Comparison of ENCODE assay signal across 30 cellular contexts in the genomic region with DNA sequence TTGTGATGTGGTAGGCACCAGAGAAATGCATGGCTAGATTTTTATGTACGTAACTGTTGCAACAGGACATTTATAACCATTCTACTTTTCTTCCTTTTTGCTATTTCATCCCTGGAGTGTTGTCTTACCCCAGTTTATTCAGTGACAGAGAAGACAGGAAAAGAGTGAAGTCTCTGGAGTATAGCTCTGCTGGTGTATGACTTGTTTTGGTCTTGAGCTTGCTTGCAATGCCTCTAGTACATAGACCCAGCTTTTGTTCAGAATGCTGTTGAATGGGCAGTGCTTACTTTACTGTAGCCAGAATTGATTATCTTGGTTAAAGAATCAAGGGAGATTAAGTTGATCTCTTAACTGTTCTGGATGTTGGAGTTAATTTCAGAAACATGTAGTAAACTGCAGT.
DNase-seq lines count a peak whose midpoint lies in the region; ATAC-seq and TF ChIP-seq lines count a peak whose summit lies in the region.
"Had no signal": no experiment of that assay in that cellular context is flagged by ENCODE, and none has a peak within 500 bp of the region (broad histone marks: within the 10 kb centered on the region; RNA-seq: fewer than 3 reads in every experiment).

No MANE protein-coding gene starts in this region.

- no peaks in the 10 kb centered on the region for H3K27me3 ChIP-seq in right atrium auricular region
- H3K27me3 ChIP-seq: esophagus muscularis mucosa, gastrocnemius medialis, ovary, right lobe of liver, upper lobe of left lung had no signal

- no peaks in the 10 kb centered on the region for H3K36me3 ChIP-seq in right atrium auricular region
- H3K36me3 ChIP-seq: esophagus muscularis mucosa, gastrocnemius medialis, ovary, right lobe of liver, upper lobe of left lung had no signal

- H3K4me1 ChIP-seq in right atrium auricular region: peaks cover 0 to 28% of the 10 kb centered on the region in 2 donors
- H3K4me1 ChIP-seq: gastrocnemius medialis, right lobe of liver, upper lobe of left lung had no signal

- no peak overlapping the region for H3K4me3 Mint-ChIP-seq in chondrocyte (ENCODE audit: unreplicated experiment)
- H3K4me3 Mint-ChIP-seq: activated CD4-positive, alpha-beta memory T cell treated with anti-CD3 and anti-CD28 coated beads for 36 hours; activated naive CD8-positive, alpha-beta T cell treated with anti-CD3 and anti-CD28 coated beads, Interleukin-2, amount 10 ng/mL, durations not matched to agents 7 days and 5 days had no signal

- no peak for DNase-seq in Right ventricle myocardium superior
- DNase-seq in right atrium auricular region (ENCODE audit: low spot score): no peak
- DNase-seq in NB4 (ENCODE audit: low read depth): peak; percentile 14
- no peak for DNase-seq in chondrocyte (ENCODE audit: low spot score)
- no peak for DNase-seq in sciatic nerve (ENCODE audit: low spot score)
- no peak for DNase-seq in glomerular visceral epithelial cell (ENCODE audit: extremely low spot score)
- no peak for DNase-seq in NK-92 treated with Interleukin-12 subunit alpha and Interleukin-12 subunit beta, amount 100 ng/mL, for 24 hours (lab: John Stamatoyannopoulos, UW)
- DNase-seq: 8988T; activated CD4-positive, alpha-beta memory T cell treated with anti-CD3 and anti-CD28 coated beads for 36 hours; activated effector memory CD4-positive, alpha-beta T cell treated with Interleukin-2 at 50 U/mL for 16 hours; activated naive CD8-positive, alpha-beta T cell treated with anti-CD3 and anti-CD28 coated beads, Interleukin-2, amount 10 ng/mL, durations not matched to agents 7 days and 5 days; COR-L47; DMS79 treated with DMSO at 0.1 percent for 48 hours; effector memory CD4-positive, alpha-beta T cell; gastrocnemius medialis; HCEC 1CT; KG1; mesenchymal stem cell; naive thymus-derived CD4-positive, alpha-beta T cell; NCI-H1092 treated with DMSO at 0.1 percent for 48 hours; NCI-H2029; NCI-H2227 treated with DMSO at 0.1 percent for 48 hours; ovary; PC-3; right lobe of liver; stimulated activated CD8-positive, alpha-beta memory T cell treated with anti-CD3 and anti-CD28 coated beads, Interleukin-4, amount 100 ng/mL, for 48 hours; T-helper 2 cell; upper lobe of left lung had no signal

- peaks cover 32% of the 10 kb centered on the region for H3K4me1 Mint-ChIP-seq in chondrocyte (ENCODE audit: low read depth)

- peak overlapping the region; percentile 42 for H3K27ac Mint-ChIP-seq in chondrocyte (ENCODE audit: unreplicated experiment)
- H3K27ac Mint-ChIP-seq: activated CD4-positive, alpha-beta memory T cell treated with anti-CD3 and anti-CD28 coated beads for 36 hours; activated naive CD8-positive, alpha-beta T cell treated with anti-CD3 and anti-CD28 coated beads, Interleukin-2, amount 10 ng/mL, durations not matched to agents 7 days and 5 days had no signal

- H3K36me3 Mint-ChIP-seq in chondrocyte (ENCODE audit: low read depth): no peaks in the 10 kb centered on the region

- ATAC-seq in Right ventricle myocardium superior (ENCODE audit: poor library complexity): peak; percentile 50
- peak; percentile 57 for ATAC-seq in sciatic nerve
- ATAC-seq in HG03432 (IDR thresholded peaks at IDR 0.05; ENCODE audit: unreplicated experiment): no peak
- ATAC-seq: gastrocnemius medialis; naive thymus-derived CD4-positive, alpha-beta T cell; PC-3; right lobe of liver had no signal

- no peak overlapping the region for H3K4me3 ChIP-seq in right atrium auricular region
- no peak overlapping the region for H3K4me3 ChIP-seq in NB4 (ENCODE audit: low read depth, low read length)
- H3K4me3 ChIP-seq: esophagus muscularis mucosa, gastrocnemius medialis, ovary, right lobe of liver, upper lobe of left lung had no signal

- intact Hi-C loops in Right ventricle myocardium superior (cut with DNase I) (no loop called here), sciatic nerve (cut with DNase I) (no loop called here)

- TF ChIP-seq CTCF in right atrium auricular region (IDR thresholded peaks at IDR 0.05) (no peak), NB4 (IDR thresholded peaks at IDR 0.05; ENCODE audit: low read depth, low read length) (no peak), chondrocyte (IDR thresholded peaks at IDR 0.05) (no peak)

- TF ChIP-seq POLR2A in NB4 (IDR thresholded peaks at IDR 0.05; ENCODE audit: extremely low read depth, insufficient read length): no peak

- H3K27me3 Mint-ChIP-seq in chondrocyte (ENCODE audit: low read depth): no peaks in the 10 kb centered on the region
- H3K27me3 Mint-ChIP-seq: activated CD4-positive, alpha-beta memory T cell treated with anti-CD3 and anti-CD28 coated beads for 36 hours; activated naive CD8-positive, alpha-beta T cell treated with anti-CD3 and anti-CD28 coated beads, Interleukin-2, amount 10 ng/mL, durations not matched to agents 7 days and 5 days; naive thymus-derived CD4-positive, alpha-beta T cell had no signal

- peaks cover 1% of the 10 kb centered on the region for H3K9me3 Mint-ChIP-seq in chondrocyte (ENCODE audit: low read depth)
- H3K9me3 Mint-ChIP-seq: activated CD4-positive, alpha-beta memory T cell treated with anti-CD3 and anti-CD28 coated beads for 36 hours; activated naive CD8-positive, alpha-beta T cell treated with anti-CD3 and anti-CD28 coated beads, Interleukin-2, amount 10 ng/mL, durations not matched to agents 7 days and 5 days; naive thymus-derived CD4-positive, alpha-beta T cell had no signal

- peak overlapping the region in 1 of 2 donors; percentile 25 for H3K27ac ChIP-seq in right atrium auricular region
- H3K27ac ChIP-seq: esophagus muscularis mucosa, gastrocnemius medialis, right lobe of liver, upper lobe of left lung had no signal

- H3K9me3 ChIP-seq in right atrium auricular region: no peaks in the 10 kb centered on the region
- H3K9me3 ChIP-seq: esophagus muscularis mucosa, gastrocnemius medialis, ovary, right lobe of liver, upper lobe of left lung had no signal
